Comparison of ENCODE assay signal across 16 cellular contexts in genomic region chr1:247102381-247102780, GRCh38. TPM values are rescaled to one million over a fixed set of nuclear protein-coding genes. Genes with fewer than 3 reads are reported as not detected.
DNase-seq lines count a peak whose midpoint lies in the region; ATAC-seq and TF ChIP-seq lines count a peak whose summit lies in the region.
"Had no signal": no experiment of that assay in that cellular context is flagged by ENCODE, and none has a peak within 500 bp of the region (broad histone marks: within the 10 kb centered on the region; RNA-seq: fewer than 3 reads in every experiment).

No MANE protein-coding gene starts in this region.

- H3K79me2 ChIP-seq in smooth muscle cell (ENCODE audit: low read depth): peaks cover 30% of the 10 kb centered on the region

- peak overlapping the region; percentile 65 for H3K4me3 Mint-ChIP-seq in activated naive CD4-positive, alpha-beta T cell treated with anti-CD3 and anti-CD28 coated beads, Interleukin-2, amount 50 U/mL, for 24 hours
- H3K4me3 Mint-ChIP-seq in activated naive CD4-positive, alpha-beta T cell treated with anti-CD3 and anti-CD28 coated beads, Interleukin-2, amount 10 ng/mL, durations not matched to agents 7 days and 5 days: no peak overlapping the region
- H3K4me3 Mint-ChIP-seq in T-cell: peak overlapping the region; percentile 28 to 90 (median 37)

- 100% methylated on average over 1 of the region's 1 CpG for WGBS in smooth muscle cell (ENCODE audit: low lambda C conversion rate)

- peaks cover 7% of the 10 kb centered on the region for H3K9me3 Mint-ChIP-seq in activated naive CD4-positive, alpha-beta T cell treated with anti-CD3 and anti-CD28 coated beads, Interleukin-2, amount 50 U/mL, for 24 hours
- H3K9me3 Mint-ChIP-seq in activated naive CD4-positive, alpha-beta T cell treated with anti-CD3 and anti-CD28 coated beads, Interleukin-2, amount 10 ng/mL, durations not matched to agents 7 days and 5 days: peaks cover 51% of the 10 kb centered on the region
- peaks cover 0 to 40% (median 35%) of the 10 kb centered on the region in 3 donors for H3K9me3 Mint-ChIP-seq in T-cell

- no peak overlapping the region for H3K27ac ChIP-seq in smooth muscle cell (ENCODE audit: low read depth)
- H3K27ac ChIP-seq: SJSA1, uterus had no signal

- no peak for TF ChIP-seq CTCF in fibroblast of the aortic adventitia (IDR thresholded peaks at IDR 0.05; ENCODE audit: insufficient read depth, low read length)
- TF ChIP-seq CTCF in smooth muscle cell (IDR thresholded peaks at IDR 0.05; ENCODE audit: borderline replicate concordance, insufficient read depth, poor library complexity, severe bottlenecking): no peak

- no peak overlapping the region for H2AFZ ChIP-seq in smooth muscle cell (ENCODE audit: low read depth)

- H3K27me3 Mint-ChIP-seq in activated naive CD4-positive, alpha-beta T cell treated with anti-CD3 and anti-CD28 coated beads, Interleukin-2, amount 50 U/mL, for 24 hours: peaks cover 3% of the 10 kb centered on the region
- H3K27me3 Mint-ChIP-seq in activated naive CD4-positive, alpha-beta T cell treated with anti-CD3 and anti-CD28 coated beads, Interleukin-2, amount 10 ng/mL, durations not matched to agents 7 days and 5 days: no peaks in the 10 kb centered on the region
- peaks cover 5 to 12% of the 10 kb centered on the region in 2 donors for H3K27me3 Mint-ChIP-seq in T-cell

- H3K9ac ChIP-seq in smooth muscle cell (ENCODE audit: low read depth): no peak overlapping the region

- peaks cover 30% of the 10 kb centered on the region for H3K9me3 ChIP-seq in smooth muscle cell (replicated peaks; ENCODE audit: low read depth)
- H3K9me3 ChIP-seq: uterus had no signal

- DNase-seq in activated naive CD4-positive, alpha-beta T cell treated with anti-CD3 and anti-CD28 coated beads, Interleukin-2, amount 10 ng/mL, durations not matched to agents 7 days and 5 days: no peak
- DNase-seq in T-cell: no peak
- DNase-seq in fibroblast of the aortic adventitia (ENCODE audit: low read depth): peak; percentile 40
- DNase-seq in smooth muscle cell (lab: John Stamatoyannopoulos, UW; ENCODE audit: unreplicated experiment): no peak
- no peak for DNase-seq in NCI-H510A treated with DMSO at 0.1 percent for 48 hours (lab: John Stamatoyannopoulos, UW)
- DNase-seq in A172 (ENCODE audit: low spot score): no peak
- DNase-seq: activated CD4-positive, alpha-beta T cell treated with anti-CD3 and anti-CD28 coated beads, Interleukin-2, amount 10 ng/mL, durations not matched to agents 24 days and 14 days; activated naive CD4-positive, alpha-beta T cell treated with anti-CD3 and anti-CD28 coated beads for 36 hours; AML-193; NCI-H146; NCI-H774; stimulated activated CD4-positive, alpha-beta T cell treated with anti-CD3 and anti-CD28 coated beads, Interleukin-12 subunit alpha, Interleukin-12 subunit beta, amount 100 ng/mL, for 4 hours; uterus had no signal

- no peaks in the 10 kb centered on the region for H3F3A ChIP-seq in smooth muscle cell (ENCODE audit: low read depth)

- peaks cover 10% of the 10 kb centered on the region for H3K4me1 ChIP-seq in smooth muscle cell (ENCODE audit: low read depth)
- H3K4me1 ChIP-seq: uterus had no signal

- CTCF ChIA-PET in activated naive CD4-positive, alpha-beta T cell treated with anti-CD3 and anti-CD28 coated beads, Interleukin-2, amount 10 ng/mL, durations not matched to agents 7 days and 5 days (lab: Charles Lee): no interaction called here
- CTCF ChIA-PET in T-cell (lab: Charles Lee): no interaction called here

- H3K4me2 ChIP-seq in smooth muscle cell: peak overlapping the region; percentile 99

- POLR2A ChIA-PET in T-cell (lab: Charles Lee): no interaction called here

- no peaks in the 10 kb centered on the region for H3K27me3 ChIP-seq in smooth muscle cell (ENCODE audit: low read depth)
- H3K27me3 ChIP-seq: SJSA1, uterus had no signal

- ATAC-seq in T-cell (replicated peaks in 1 of 4): no peak
- no peak for ATAC-seq in GM21825 (IDR thresholded peaks at IDR 0.05; ENCODE audit: unreplicated experiment)

- no peak overlapping the region for H3K4me3 ChIP-seq in fibroblast of the aortic adventitia (ENCODE audit: low read depth, low read length)
- peak overlapping the region; percentile 94 for H3K4me3 ChIP-seq in smooth muscle cell

- H3K36me3 ChIP-seq in smooth muscle cell (ENCODE audit: low read depth): peaks cover 36% of the 10 kb centered on the region
- H3K36me3 ChIP-seq: uterus had no signal

- peaks cover 17% of the 10 kb centered on the region for H3K4me1 Mint-ChIP-seq in activated naive CD4-positive, alpha-beta T cell treated with anti-CD3 and anti-CD28 coated beads, Interleukin-2, amount 50 U/mL, for 24 hours
- H3K4me1 Mint-ChIP-seq in activated naive CD4-positive, alpha-beta T cell treated with anti-CD3 and anti-CD28 coated beads, Interleukin-2, amount 10 ng/mL, durations not matched to agents 7 days and 5 days: peaks cover 26% of the 10 kb centered on the region
- H3K4me1 Mint-ChIP-seq in T-cell: peaks cover 10 to 24% (median 24%) of the 10 kb centered on the region in 3 donors

- no peak overlapping the region for H3K27ac Mint-ChIP-seq in activated naive CD4-positive, alpha-beta T cell treated with anti-CD3 and anti-CD28 coated beads, Interleukin-2, amount 50 U/mL, for 24 hours
- H3K27ac Mint-ChIP-seq in activated naive CD4-positive, alpha-beta T cell treated with anti-CD3 and anti-CD28 coated beads, Interleukin-2, amount 10 ng/mL, durations not matched to agents 7 days and 5 days: no peak overlapping the region
- no peak overlapping the region for H3K27ac Mint-ChIP-seq in T-cell

- H3K36me3 Mint-ChIP-seq in activated naive CD4-positive, alpha-beta T cell treated with anti-CD3 and anti-CD28 coated beads, Interleukin-2, amount 50 U/mL, for 24 hours: peaks cover 42% of the 10 kb centered on the region
- H3K36me3 Mint-ChIP-seq in activated naive CD4-positive, alpha-beta T cell treated with anti-CD3 and anti-CD28 coated beads, Interleukin-2, amount 10 ng/mL, durations not matched to agents 7 days and 5 days: peaks cover 54% of the 10 kb centered on the region
- peaks cover 43% of the 10 kb centered on the region for H3K36me3 Mint-ChIP-seq in T-cell

- H4K20me1 ChIP-seq in smooth muscle cell (ENCODE audit: low read depth): no peaks in the 10 kb centered on the region

RNA-seq across cellular contexts. Expression of gene ZNF669, which starts 1.8 kb away (rescaled TPM):
- total RNA-seq in T-cell (10 to 100 TPM; 11.0 to 13.7 (median 12.8) TPM), fibroblast of the aortic adventitia (ENCODE audit: low replicate concordance) (7.4 and 9.4 TPM in 2 replicates), smooth muscle cell (16.3 and 17.2 TPM in 2 replicates)
- 3.7 and 4.6 TPM in 2 replicates for polyA plus RNA-seq in smooth muscle cell
- total RNA-seq in A172 (2014; rRNA removed; shearing (Covaris generic)): 14.9 and 22.8 TPM in 2 replicates

RNA-seq across cellular contexts. Expression of gene ZNF670, which starts 23.8 kb away (rescaled TPM):
- total RNA-seq in T-cell (1 to 10 TPM in 3 of 5 donors, under 1 TPM in 2; 0.78 to 2.5 (median 1.7) TPM), fibroblast of the aortic adventitia (ENCODE audit: low replicate concordance) (2.0 and 3.6 TPM in 2 replicates), smooth muscle cell (3.9 and 6.6 TPM in 2 replicates)
- 2.8 and 4.8 TPM in 2 replicates for polyA plus RNA-seq in smooth muscle cell
- total RNA-seq in A172 (2014; rRNA removed; shearing (Covaris generic)): 8.8 and 9.8 TPM in 2 replicates
